In the genomic region with DNA sequence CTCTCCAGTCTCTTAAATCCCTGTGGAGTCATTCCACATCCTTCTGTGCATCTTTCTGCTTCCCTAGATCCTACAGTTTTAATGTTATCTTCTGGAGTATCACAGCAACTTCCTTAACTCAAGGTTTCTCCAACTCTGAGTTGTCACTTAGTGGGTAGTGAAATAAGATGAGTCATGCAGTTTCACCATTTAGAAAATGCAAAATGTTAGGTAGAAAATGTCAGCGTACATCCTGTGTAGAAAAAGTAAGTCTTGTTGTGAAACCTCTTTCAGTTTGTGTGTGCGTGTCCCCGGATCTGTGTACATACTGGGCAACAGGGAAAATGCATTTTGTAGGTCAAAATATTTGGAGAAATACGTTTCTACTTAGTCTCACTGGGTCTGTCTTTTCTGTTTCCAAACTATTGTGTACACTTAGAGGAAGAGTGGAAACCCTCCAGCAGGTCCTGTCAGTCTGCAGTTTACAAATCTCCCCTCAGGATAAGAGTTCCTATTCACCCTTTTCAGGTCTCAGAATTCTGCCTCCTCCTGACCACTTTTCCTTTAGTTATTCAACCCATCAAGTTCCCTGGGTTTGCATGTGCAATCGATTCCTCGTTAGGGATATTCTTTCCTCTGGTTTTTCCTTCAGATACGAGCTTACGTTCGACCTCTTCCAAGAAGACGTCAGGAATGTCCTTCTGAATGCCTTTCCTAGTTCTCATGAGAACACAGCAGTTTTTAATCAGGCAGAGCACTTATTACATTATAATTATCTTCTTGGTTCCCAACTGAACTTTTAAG, we compare ENCODE assay signal across 8 cellular contexts.
A peak's percentile ranks its signal among the peaks of the same experiment; 100 is the strongest.
DNase-seq lines count a peak whose midpoint lies in the region; ATAC-seq, FAIRE-seq and TF ChIP-seq lines count a peak whose summit lies in the region.
"Had no signal": no experiment of that assay in that cellular context is flagged by ENCODE, and none has a peak within 500 bp of the region (broad histone marks: within the 10 kb centered on the region; RNA-seq: fewer than 3 reads in every experiment).

No MANE protein-coding gene starts in this region.

- peak; percentile 83 for ATAC-seq in GM21825 (IDR thresholded peaks at IDR 0.05; ENCODE audit: unreplicated experiment)
- no peak for ATAC-seq in WTC11
- ATAC-seq in gastroesophageal sphincter: peak; percentile 80

- peak; percentile 54 for TF ChIP-seq POLR2A in GM12892 (IDR thresholded peaks at IDR 0.05; ENCODE audit: low read depth, low read length)
- no peak for TF ChIP-seq POLR2A in gastroesophageal sphincter (IDR thresholded peaks at IDR 0.05)

- H3K36me3 Mint-ChIP-seq in WTC11: peaks cover 22% of the 10 kb centered on the region

- no peak overlapping the region for H3K27ac Mint-ChIP-seq in WTC11

- no peak overlapping the region for H3K4me3 Mint-ChIP-seq in WTC11
- H3K4me3 Mint-ChIP-seq: neural crest cell had no signal

- peak; percentile 79 for FAIRE-seq in GM12892 (lab: Jason Lieb, UNC)

- no peaks in the 10 kb centered on the region for H3K27me3 Mint-ChIP-seq in WTC11 (ENCODE audit: low read depth)

- POLR2A ChIA-PET in WTC11 (lab: Charles Lee): interaction anchor here (0.6 to 2.2 kb wide), 11 partner anchors 10 to 308 kb away, joined by 3 to 41 read pairs (median 7); no protein-coding TSS in a partner anchor

- no peak for TF ChIP-seq CTCF in WTC11 (IDR thresholded peaks at IDR 0.05)
- peak in 1 of 4 experiments; percentile 7 for TF ChIP-seq CTCF in gastroesophageal sphincter (IDR thresholded peaks at IDR 0.05)

- H3K9me3 ChIP-seq in gastroesophageal sphincter: no peaks in the 10 kb centered on the region

- in situ Hi-C loops in KBM-7 (cut with MboI; ENCODE audit: low pct_unique_long_range_greater_than_20kb, low sequenced_read_pairs): no loop called here

- H3K27me3 ChIP-seq in gastroesophageal sphincter: no peaks in the 10 kb centered on the region

- no peaks in the 10 kb centered on the region; the same call in 1 of the 2 replicates for H3K9me3 Mint-ChIP-seq in WTC11
- H3K9me3 Mint-ChIP-seq: neural crest cell had no signal

- no peak for DNase-seq in GM12892 (ENCODE audit: insufficient read length)
- peak; percentile 78 for DNase-seq in KBM-7
- no peak for DNase-seq in WTC11 (ENCODE audit: low spot score)
- DNase-seq in posterior vena cava (ENCODE audit: low spot score): peak; percentile 40
- no peak for DNase-seq in NCI-H187 (lab: John Stamatoyannopoulos, UW)

- peak overlapping the region; percentile 42 to 50 for H3K4me3 ChIP-seq in gastroesophageal sphincter

- TF ChIP-seq EP300 in gastroesophageal sphincter (IDR thresholded peaks at IDR 0.05): no peak

- H3K4me1 ChIP-seq in gastroesophageal sphincter: peaks cover 0 to 44% (median 8%) of the 10 kb centered on the region in 3 donors

- H3K36me3 ChIP-seq in gastroesophageal sphincter: no peaks in the 10 kb centered on the region

- peaks cover 24% of the 10 kb centered on the region for H3K4me1 Mint-ChIP-seq in WTC11

- 0 to 2% methylated on average over 10 of the region's 10 CpGs for WGBS in gastroesophageal sphincter (ENCODE audit: low coverage in 1 of 2), 2 donors

- CTCF ChIA-PET in WTC11 (lab: Charles Lee): interaction anchor here (0.9 to 4.9 kb wide), 11 partner anchors 8 to 390 kb away, joined by 3 to 63 read pairs (median 14); no protein-coding TSS in a partner anchor

- intact Hi-C loops in posterior vena cava (cut with DNase I): no loop called here

- H3K27ac ChIP-seq in gastroesophageal sphincter: peak overlapping the region; percentile 85 to 97 (median 90)

TF ChIP-seq in WTC11, 78 proteins besides CTCF, POLR2A, EP300 and RAD21:
- TF ChIP-seq NFATC4 (CRISPR knock-in tag; IDR thresholded peaks at IDR 0.05) (0 out of 2 replicates have a peak, but pooled peaks have one; percentile 13), ZNF416 (CRISPR knock-in tag; IDR thresholded peaks at IDR 0.05) (no peak), GABPB1 (CRISPR knock-in tag; IDR thresholded peaks at IDR 0.05) (peak; percentile 71; the same call in 1 of the 2 replicates), ZBTB21 (CRISPR knock-in tag; IDR thresholded peaks at IDR 0.05; ENCODE audit: borderline replicate concordance) (no peak), ETV6 (CRISPR knock-in tag; IDR thresholded peaks at IDR 0.05) (0 out of 2 replicates have a peak, but pooled peaks have one; percentile 25)
- TF ChIP-seq, protein P1, sequence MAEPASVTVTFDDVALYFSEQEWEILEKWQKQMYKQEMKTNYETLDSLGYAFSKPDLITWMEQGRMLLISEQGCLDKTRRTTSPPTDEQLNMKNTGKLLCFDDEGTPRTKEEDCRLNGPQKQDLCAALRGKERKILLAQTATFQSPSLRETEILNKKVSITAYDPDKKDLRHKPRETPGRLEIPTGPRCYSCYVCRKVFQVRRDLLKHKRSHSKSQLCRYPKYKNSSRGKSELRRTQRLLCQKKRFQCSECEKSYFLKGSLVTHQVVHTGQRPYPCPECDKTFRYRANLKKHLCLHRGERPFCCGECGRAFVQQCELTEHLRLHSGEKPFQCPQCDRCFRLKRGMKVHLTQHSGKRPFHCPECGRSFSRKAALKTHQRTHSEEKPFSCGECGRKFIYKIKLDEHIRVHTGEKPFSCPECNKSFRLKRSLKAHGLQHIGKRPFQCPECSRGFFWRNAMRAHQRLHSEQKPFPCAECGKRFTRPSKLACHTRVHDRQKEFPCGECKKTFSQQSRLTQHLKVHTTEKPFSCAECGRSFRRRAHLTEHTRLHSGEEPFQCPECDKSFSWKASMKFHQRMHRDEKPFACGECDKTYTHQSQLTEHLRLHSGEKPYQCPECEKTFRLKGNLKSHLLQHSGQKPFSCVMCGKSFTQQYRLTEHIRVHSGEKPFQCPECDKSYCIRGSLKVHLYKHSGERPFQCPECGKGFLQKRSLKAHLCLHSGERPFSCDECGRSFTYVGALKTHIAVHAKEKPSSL (CRISPR knock-in tag; conservative IDR thresholded peaks at IDR 0.05): 0 out of 2 replicates have a peak, but pooled peaks have one; percentile 23

Comparison
In these comparisons a context has a peak if more than half of its experiments do, and no peak if none do; other contexts are left out.
1. DNase-seq: peak in KBM-7 (single experiment) and posterior vena cava (single experiment); none in GM12892 (single experiment), WTC11 (single experiment) and NCI-H187 (0 of 2).